ENCODE assay signal across 21 cellular contexts in the genomic region with DNA sequence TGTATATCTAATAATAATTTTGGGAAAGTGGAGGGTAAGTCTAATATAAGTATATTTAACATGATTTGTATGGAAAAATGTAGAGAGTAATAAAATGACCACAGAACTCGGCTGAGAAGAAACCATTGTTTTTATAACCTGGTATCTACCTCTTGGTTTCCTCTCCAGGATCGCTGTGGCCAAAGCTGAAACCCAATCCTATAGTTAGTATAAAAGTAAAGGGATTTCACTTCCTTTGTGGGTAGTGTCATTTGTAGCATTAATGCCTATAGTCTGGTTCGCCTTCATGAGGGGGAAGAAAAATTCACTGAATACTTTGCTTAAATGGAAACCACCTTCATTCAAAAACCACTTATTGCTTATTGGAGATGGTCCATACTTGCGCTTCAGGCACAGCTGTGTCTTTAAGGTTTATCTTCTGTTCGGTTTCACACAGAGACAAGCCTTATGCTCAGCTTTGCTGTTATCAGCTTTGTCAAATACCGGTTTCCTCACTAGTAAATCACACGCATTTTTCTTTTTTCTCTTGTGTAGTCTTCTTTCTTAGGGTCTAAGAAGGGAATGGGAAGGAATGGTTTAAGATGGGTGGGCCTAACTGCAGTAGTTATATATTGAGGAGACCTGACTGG. TPM values are rescaled to one million over a fixed set of nuclear protein-coding genes. Genes with fewer than 3 reads are reported as not detected.
DNase-seq lines count a peak whose midpoint lies in the region; ATAC-seq and TF ChIP-seq lines count a peak whose summit lies in the region.
"Had no signal": no experiment of that assay in that cellular context is flagged by ENCODE, and none has a peak within 500 bp of the region (broad histone marks: within the 10 kb centered on the region; RNA-seq: fewer than 3 reads in every experiment).

No MANE protein-coding gene starts in this region.

- H3K27ac Mint-ChIP-seq in CD4-positive, alpha-beta T cell: no peak overlapping the region
- H3K27ac Mint-ChIP-seq in Caco-2 (ENCODE audit: unreplicated experiment): no peak overlapping the region
- H3K27ac Mint-ChIP-seq in T-cell: peak overlapping the region; percentile 9 to 64
- H3K27ac Mint-ChIP-seq in immature natural killer cell: peak overlapping the region; percentile 45 to 92 (median 82)

- H3K27ac ChIP-seq in CD4-positive, alpha-beta T cell (ENCODE audit: low read depth, low read length): no peak overlapping the region
- H3K27ac ChIP-seq: suprapubic skin had no signal

- H3K4me1 Mint-ChIP-seq in CD4-positive, alpha-beta T cell (ENCODE audit: low read depth): peaks cover 96% of the 10 kb centered on the region
- H3K4me1 Mint-ChIP-seq in Caco-2 (ENCODE audit: low read depth, unreplicated experiment): peaks cover 32% of the 10 kb centered on the region
- H3K4me1 Mint-ChIP-seq in T-cell: peaks cover 94 to 98% (median 96%) of the 10 kb centered on the region in 3 donors
- H3K4me1 Mint-ChIP-seq in immature natural killer cell: peaks cover 92 to 99% of the 10 kb centered on the region in 2 donors

- peaks cover 80% of the 10 kb centered on the region for H3K36me3 Mint-ChIP-seq in CD4-positive, alpha-beta T cell (ENCODE audit: low read depth)
- H3K36me3 Mint-ChIP-seq in Caco-2 (ENCODE audit: insufficient read depth, unreplicated experiment) (peaks cover 63% of the 10 kb centered on the region), T-cell (peaks cover 43% of the 10 kb centered on the region), immature natural killer cell (peaks cover 3 to 16% (median 5%) of the 10 kb centered on the region in 3 donors)

- ATAC-seq in CD4-positive, alpha-beta T cell (ENCODE audit: poor library complexity): no peak
- ATAC-seq in T-cell (replicated peaks in 1 of 4): no peak
- ATAC-seq: sciatic nerve; stimulated activated effector memory CD8-positive, alpha-beta T cell treated with anti-CD3 and anti-CD28 coated beads, Interleukin-12 subunit alpha, Interleukin-12 subunit beta, amount 100 ng/mL, for 72 hours had no signal

- no peaks in the 10 kb centered on the region for H3K27me3 ChIP-seq in CD4-positive, alpha-beta T cell (ENCODE audit: control insufficient read depth, insufficient read depth, low read length)
- no peaks in the 10 kb centered on the region for H3K27me3 ChIP-seq in Caco-2 (replicated peaks; ENCODE audit: control insufficient read depth, insufficient read depth, low read length)
- H3K27me3 ChIP-seq: suprapubic skin had no signal

- TF ChIP-seq CTCF in CD4-positive, alpha-beta T cell (IDR thresholded peaks at IDR 0.05): no peak
- TF ChIP-seq CTCF in Caco-2 (IDR thresholded peaks at IDR 0.05; ENCODE audit: insufficient read depth in 1 of 2, low read depth in 1 of 2, low read length in 1 of 2, severe bottlenecking in 1 of 2, unreplicated experiment in 1 of 2): no peak

- POLR2A ChIA-PET in CD4-positive, alpha-beta T cell (lab: Charles Lee): interaction anchor here (1.7 kb wide), 1 partner anchor 11 kb away, joined by 10 read pairs; a partner anchor contains a TSS
- POLR2A ChIA-PET in Caco-2 (lab: Charles Lee) (interaction anchor here (0.6 kb wide), 1 partner anchor 12 kb away, joined by 4 read pairs; no protein-coding TSS in a partner anchor), T-cell (lab: Charles Lee) (interaction anchor here in 1 of 2 donors (0.5 to 0.6 kb wide), 2 partner anchors 9 to 457 kb away, joined by 4 to 5 read pairs; no protein-coding TSS in a partner anchor)

- H3K27me3 Mint-ChIP-seq in CD4-positive, alpha-beta T cell: no peaks in the 10 kb centered on the region
- no peaks in the 10 kb centered on the region for H3K27me3 Mint-ChIP-seq in Caco-2 (ENCODE audit: insufficient read depth, unreplicated experiment)
- no peaks in the 10 kb centered on the region for H3K27me3 Mint-ChIP-seq in T-cell
- peaks cover 0 to 4% (median 2%) of the 10 kb centered on the region in 3 donors for H3K27me3 Mint-ChIP-seq in immature natural killer cell (ENCODE audit: low read depth in 3 of 3)
- H3K27me3 Mint-ChIP-seq: CD4-positive, alpha-beta memory T cell had no signal

- peak overlapping the region; percentile 12 for H3K4me3 Mint-ChIP-seq in CD4-positive, alpha-beta T cell
- H3K4me3 Mint-ChIP-seq in Caco-2 (ENCODE audit: unreplicated experiment) (no peak overlapping the region), T-cell (no peak overlapping the region), immature natural killer cell (peak overlapping the region in 1 of 5 donors; percentile 14)
- H3K4me3 Mint-ChIP-seq: stimulated activated effector memory CD8-positive, alpha-beta T cell treated with anti-CD3 and anti-CD28 coated beads, Interleukin-12 subunit alpha, Interleukin-12 subunit beta, amount 100 ng/mL, for 72 hours had no signal

- H3K9me3 Mint-ChIP-seq in CD4-positive, alpha-beta T cell: no peaks in the 10 kb centered on the region
- H3K9me3 Mint-ChIP-seq in Caco-2 (ENCODE audit: unreplicated experiment) (no peaks in the 10 kb centered on the region), T-cell (no peaks in the 10 kb centered on the region), immature natural killer cell (no peaks in the 10 kb centered on the region)
- H3K9me3 Mint-ChIP-seq: CD4-positive, alpha-beta memory T cell; stimulated activated effector memory CD8-positive, alpha-beta T cell treated with anti-CD3 and anti-CD28 coated beads, Interleukin-12 subunit alpha, Interleukin-12 subunit beta, amount 100 ng/mL, for 72 hours had no signal

- peaks cover 8% of the 10 kb centered on the region for H3K36me3 ChIP-seq in Caco-2 (ENCODE audit: control insufficient read depth, insufficient read depth, low read length)

- intact Hi-C loops in CD4-positive, alpha-beta T cell (cut with DNase I, micrococcal nuclease): no loop called here
- intact Hi-C loops in Caco-2 (cut with micrococcal nuclease; ENCODE audit: unreplicated experiment): no loop called here

- 0 out of 2 replicates have a peak, but pooled peaks cover 11% of the 10 kb centered on the region for H3K4me1 ChIP-seq in Caco-2

- H3K4me3 ChIP-seq in Caco-2 (ENCODE audit: low read depth, low read length): no peak overlapping the region
- H3K4me3 ChIP-seq: suprapubic skin had no signal

- BruUV-seq in Caco-2 (replicated peaks; lab: Mats Ljungman, UMichigan): TSS peak; percentile 2

- CTCF ChIA-PET in CD4-positive, alpha-beta T cell (lab: Charles Lee): no interaction called here
- CTCF ChIA-PET in Caco-2 (lab: Charles Lee): no interaction called here
- CTCF ChIA-PET in T-cell (lab: Charles Lee): interaction anchor here in 1 of 2 donors (1.2 kb wide), 1 partner anchor 11 kb away, joined by 5 read pairs; a partner anchor contains a TSS

- H3K9me3 ChIP-seq in CD4-positive, alpha-beta T cell (ENCODE audit: control insufficient read depth, low read length): no peaks in the 10 kb centered on the region
- H3K9me3 ChIP-seq in Caco-2: no peaks in the 10 kb centered on the region
- H3K9me3 ChIP-seq: SK-N-SH, suprapubic skin had no signal

- no peak for DNase-seq in CD4-positive, alpha-beta T cell
- no peak for DNase-seq in Caco-2
- DNase-seq in T-cell: no peak
- no peak for DNase-seq in immature natural killer cell
- no peak for DNase-seq in SKM-1 (lab: John Stamatoyannopoulos, UW; ENCODE audit: unreplicated experiment)
- no peak for DNase-seq in A172 (ENCODE audit: low spot score)
- no peak for DNase-seq in OCI-M2 (lab: John Stamatoyannopoulos, UW; ENCODE audit: unreplicated experiment)
- DNase-seq: activated gamma-delta T cell treated with Interleukin-2 at 50 U/mL for 16 hours; activated T-cell treated with anti-CD3 and anti-CD28 coated beads, Interleukin-2, amount 50 U/mL, for 1 hour; CD4-positive, alpha-beta memory T cell; effector CD8-positive, alpha-beta T cell; KBM-7; NCI-H1436; NCI-H345; NCI-H774; SK-N-SH; stimulated activated CD4-positive, alpha-beta T cell treated with anti-CD3 and anti-CD28 coated beads, Interleukin-12 subunit alpha, Interleukin-12 subunit beta, amount 100 ng/mL, for 4 hours; stimulated activated CD4-positive, alpha-beta T cell treated with anti-CD3 and anti-CD28 coated beads, Interleukin-4, amount 100 ng/mL, for 1 hour had no signal

RNA-seq across cellular contexts. Expression of a gene that starts 12.1 kb away (rescaled TPM):
- 100 to 1,000 TPM; 455 to 459 TPM for total RNA-seq in CD4-positive, alpha-beta T cell
- total RNA-seq in Caco-2 (2022) (47.8 and 54.6 TPM in 2 replicates), T-cell (100 to 1,000 TPM in 3 of 5 donors, 10 to 100 TPM in 2; 83.7 to 370 (median 105) TPM)
- polyA plus RNA-seq in immature natural killer cell: 10 to 100 TPM; 62.7 to 80.0 (median 66.8) TPM
- total RNA-seq in A172 (2014; rRNA removed; shearing (Covaris generic)): 11.4 and 15.2 TPM in 2 replicates

Comparison
In these comparisons a context has a peak if more than half of its experiments do, and no peak if none do; other contexts are left out.
1. H3K27ac Mint-ChIP-seq: peak in T-cell (2 of 2) and immature natural killer cell (6 of 6); none in CD4-positive, alpha-beta T cell (single experiment) and Caco-2 (single experiment).